9 cellular contexts compared by ENCODE assay signal in genomic region chr2:1721706-1722483, GRCh38. TPM values are rescaled to one million over a fixed set of nuclear protein-coding genes. Genes with fewer than 3 reads are reported as not detected.
A peak's percentile ranks its signal among the peaks of the same experiment; 100 is the strongest.
DNase-seq lines count a peak whose midpoint lies in the region; ATAC-seq and TF ChIP-seq lines count a peak whose summit lies in the region.
"Had no signal": no experiment of that assay in that cellular context is flagged by ENCODE, and none has a peak within 500 bp of the region (broad histone marks: within the 10 kb centered on the region; RNA-seq: fewer than 3 reads in every experiment).

No MANE protein-coding gene starts in this region.

- no peaks in the 10 kb centered on the region for H3K27me3 ChIP-seq in RWPE2 (ENCODE audit: insufficient read depth, poor library complexity, severe bottlenecking)
- H3K27me3 ChIP-seq in fibroblast of lung (ENCODE audit: control insufficient read depth, insufficient read depth, low read length) = no peaks in the 10 kb centered on the region
- no peaks in the 10 kb centered on the region for H3K27me3 ChIP-seq in neuronal stem cell (ENCODE audit: control insufficient read depth in 3 of 3, insufficient read depth in 3 of 3, low read depth in 1 of 3, low read length in 3 of 3)
- H3K27me3 ChIP-seq: BE2C had no signal

- no peak overlapping the region for H2BK12ac ChIP-seq in neuronal stem cell (ENCODE audit: low read length)

- H3K14ac ChIP-seq in neuronal stem cell (ENCODE audit: low read length) = no peak overlapping the region

- in situ Hi-C loops in ACHN (cut with HindIII; ENCODE audit: low pct_ligation_motif_present, low pct_unique_long_range_greater_than_20kb, low sequenced_read_pairs) = no loop called here

- H3K4ac ChIP-seq in neuronal stem cell (ENCODE audit: low read length) = no peak overlapping the region

- H3K9ac ChIP-seq in fibroblast of lung (ENCODE audit: insufficient read depth, low read length) (peak overlapping the region; percentile 3), neuronal stem cell (ENCODE audit: low read depth, low read length, poor library complexity) (no peak overlapping the region)

- H3K4me2 ChIP-seq in fibroblast of lung (ENCODE audit: extremely low read depth, insufficient read depth, low read length) (peak overlapping the region; percentile 95), neuronal stem cell (ENCODE audit: insufficient read depth, low read length, poor library complexity, severe bottlenecking) (no peak overlapping the region)

- H2AFZ ChIP-seq in fibroblast of lung (ENCODE audit: low read length) = no peak overlapping the region
- H2AFZ ChIP-seq in neuronal stem cell (ENCODE audit: low read length) = no peak overlapping the region

- no peak overlapping the region for H4K91ac ChIP-seq in neuronal stem cell (ENCODE audit: low read depth, low read length, poor library complexity)

- H3K4me3 ChIP-seq in RWPE2 (ENCODE audit: severe bottlenecking) (peak overlapping the region; percentile 7), fibroblast of lung (replicated peaks in 1 of 4; ENCODE audit: control extremely low read depth in 1 of 4, insufficient read depth in 1 of 4, low read depth in 3 of 4, low read length in 4 of 4) (no peak overlapping the region), neuronal stem cell (ENCODE audit: low read length in 2 of 2) (no peak overlapping the region)

- no peak overlapping the region for H3K23ac ChIP-seq in neuronal stem cell (ENCODE audit: low read depth, low read length, poor library complexity)

- peaks cover 33% of the 10 kb centered on the region for H3K4me1 ChIP-seq in RWPE2 (ENCODE audit: insufficient read depth, poor library complexity, severe bottlenecking)
- H3K4me1 ChIP-seq in fibroblast of lung (ENCODE audit: control insufficient read depth, extremely low read depth, insufficient read depth, low read length) = peaks cover 22% of the 10 kb centered on the region
- H3K4me1 ChIP-seq in neuronal stem cell (ENCODE audit: control insufficient read depth in 2 of 2, insufficient read depth in 1 of 2, low read depth in 1 of 2, low read length in 2 of 2) = peaks cover 0 to 15% of the 10 kb centered on the region in 2 donors
- H3K4me1 ChIP-seq: BE2C had no signal

- H2BK5ac ChIP-seq in neuronal stem cell (ENCODE audit: low read length) = no peak overlapping the region

- ATAC-seq in RWPE2 (ENCODE audit: low read depth) (peak; percentile 75), HG03442 (IDR thresholded peaks at IDR 0.05; ENCODE audit: unreplicated experiment) (no peak), GM18502 (IDR thresholded peaks at IDR 0.05; ENCODE audit: poor library complexity, unreplicated experiment) (no peak), GM19455 (IDR thresholded peaks at IDR 0.05; ENCODE audit: unreplicated experiment) (no peak)

- peak; percentile 89 for DNase-seq in ACHN
- peak; percentile 16 for DNase-seq in RWPE2 (ENCODE audit: low spot score)
- DNase-seq in fibroblast of lung (ENCODE audit: low read depth in 2 of 2) = peak; percentile 68 to 98
- DNase-seq in neuronal stem cell (ENCODE audit: low spot score) = no peak
- no peak for DNase-seq in SIG-M5 (lab: John Stamatoyannopoulos, UW)
- DNase-seq: BE2C had no signal

- no CpG with 5 or more reads among the region's 16 CpGs for WGBS in neuronal stem cell (ENCODE audit: extremely low coverage in 2 of 2, insufficient read length in 2 of 2, insufficient replicate concordance in 1 of 2), 2 donors

- peak overlapping the region; percentile 10 for H2AK5ac ChIP-seq in neuronal stem cell (ENCODE audit: low read depth, low read length)

- no peak overlapping the region for H4K8ac ChIP-seq in neuronal stem cell (ENCODE audit: low read depth, low read length)

- H2BK15ac ChIP-seq in neuronal stem cell (ENCODE audit: low read length) = no peak overlapping the region

- no peaks in the 10 kb centered on the region for H4K20me1 ChIP-seq in fibroblast of lung (ENCODE audit: control insufficient read depth, extremely low read depth, insufficient read depth, low read length)

- peaks cover 51% of the 10 kb centered on the region for H3K79me2 ChIP-seq in fibroblast of lung (ENCODE audit: control insufficient read depth, insufficient read depth, low read length)

- H3K9me3 ChIP-seq in RWPE2 (ENCODE audit: severe bottlenecking) = no peaks in the 10 kb centered on the region
- H3K9me3 ChIP-seq in fibroblast of lung (ENCODE audit: control insufficient read depth, insufficient read depth, low read depth, low read length) = no peaks in the 10 kb centered on the region
- no peaks in the 10 kb centered on the region for H3K9me3 ChIP-seq in neuronal stem cell (replicated peaks in 1 of 2; ENCODE audit: control insufficient read depth in 2 of 2, insufficient read depth in 1 of 2, low read depth in 1 of 2, low read length in 2 of 2)
- H3K9me3 ChIP-seq: BE2C had no signal

- H2BK120ac ChIP-seq in neuronal stem cell (ENCODE audit: low read depth, low read length) = no peak overlapping the region

- peaks cover 7% of the 10 kb centered on the region for H3K79me1 ChIP-seq in neuronal stem cell (ENCODE audit: low read depth, low read length)

- TF ChIP-seq CTCF in RWPE2 (IDR thresholded peaks at IDR 0.05; ENCODE audit: poor library complexity, severe bottlenecking) (no peak), fibroblast of lung (conservative IDR thresholded peaks at IDR 0.05 in 1 of 2, IDR thresholded peaks at IDR 0.05 in 1 of 2; ENCODE audit: low read depth in 1 of 2, low read length in 2 of 2) (no peak)

- H3K27ac ChIP-seq in RWPE2 (ENCODE audit: poor library complexity, severe bottlenecking) (peak overlapping the region; percentile 99), fibroblast of lung (ENCODE audit: insufficient read depth, low read length) (peak overlapping the region; percentile 93), neuronal stem cell (replicated peaks; ENCODE audit: low read length) (no peak overlapping the region)

- H3K18ac ChIP-seq in neuronal stem cell (ENCODE audit: low read length) = no peak overlapping the region

- H3K36me3 ChIP-seq in RWPE2 (ENCODE audit: low read depth) = peaks cover 3% of the 10 kb centered on the region
- peaks cover 2% of the 10 kb centered on the region for H3K36me3 ChIP-seq in fibroblast of lung (ENCODE audit: control insufficient read depth, insufficient read depth, low read length)
- no peaks in the 10 kb centered on the region for H3K36me3 ChIP-seq in neuronal stem cell (replicated peaks in 1 of 2; ENCODE audit: control insufficient read depth in 2 of 2, insufficient read depth in 2 of 2, low read length in 2 of 2)
- H3K36me3 ChIP-seq: BE2C had no signal

RNA-seq across cellular contexts. Expression of gene PXDN, which starts 22.4 kb away (rescaled TPM):
- total RNA-seq in fibroblast of lung = 111 and 153 TPM in 2 replicates
- polyA plus RNA-seq in fibroblast of lung = 160 and 298 TPM in 2 replicates
- polyA plus RNA-seq in fibroblast of lung (2012) = 135 and 343 TPM in 2 replicates
- 231 and 511 TPM in 2 replicates for polyA minus RNA-seq in fibroblast of lung (ENCODE audit: low replicate concordance)
- polyA plus RNA-seq in neuronal stem cell (2013, experiment 1 of 2) = 105 TPM
- polyA plus RNA-seq in neuronal stem cell (2013, experiment 2 of 2) = 108 TPM

Comparison
In these comparisons a context has a peak if more than half of its experiments do, and no peak if none do; other contexts are left out.
1. DNase-seq: peak in ACHN (single experiment), RWPE2 (single experiment) and fibroblast of lung (2 of 2); none in neuronal stem cell (single experiment) and SIG-M5 (single experiment).